In genomic region chr16:12775689-12776236, GRCh38 we compare ENCODE assay signal across 17 cellular contexts. TPM values are rescaled to one million over a fixed set of nuclear protein-coding genes. Genes with fewer than 3 reads are reported as not detected.
DNase-seq lines count a peak whose midpoint lies in the region; ATAC-seq, FAIRE-seq and TF ChIP-seq lines count a peak whose summit lies in the region.
"Had no signal": no experiment of that assay in that cellular context is flagged by ENCODE, and none has a peak within 500 bp of the region (broad histone marks: within the 10 kb centered on the region; RNA-seq: fewer than 3 reads in every experiment).

No MANE protein-coding gene starts in this region.

- DNase-seq in SK-N-SH: no peak
- DNase-seq in K562 (ENCODE audit: extremely low read depth in 1 of 4, low spot score in 3 of 4): no peak
- DNase-seq in mesendoderm: peak; percentile 85
- DNase-seq in activated CD4-positive, alpha-beta T cell treated with anti-CD3 and anti-CD28 coated beads for 48 hours: no peak
- no peak for DNase-seq in NCI-H1694 (lab: John Stamatoyannopoulos, UW)
- no peak for DNase-seq in activated CD4-positive, alpha-beta T cell treated with anti-CD3 and anti-CD28 coated beads, Interleukin-2, amount 50 U/mL, for 48 hours
- DNase-seq: 8988T; AML-193; Caco-2; CD8-positive, alpha-beta memory T cell; HCEC 1CT; HFFc6 had no signal

- H3K4ac ChIP-seq in mesendoderm (ENCODE audit: low read depth, low read length): no peak overlapping the region

- no peaks in the 10 kb centered on the region for H3K27me3 ChIP-seq in SK-N-SH (ENCODE audit: insufficient read depth)
- H3K27me3 ChIP-seq in K562 (ENCODE audit: control insufficient read depth in 2 of 2, insufficient read depth in 2 of 2, low read length in 2 of 2): no peaks in the 10 kb centered on the region
- no peaks in the 10 kb centered on the region for H3K27me3 ChIP-seq in mesendoderm (ENCODE audit: insufficient read depth, low read length, poor library complexity)
- H3K27me3 ChIP-seq: BLaER1 had no signal

- TF ChIP-seq CTCF in SK-N-SH (IDR thresholded peaks at IDR 0.05) (no peak), K562 (IDR thresholded peaks at IDR 0.05 in 2 of 3, conservative IDR thresholded peaks at IDR 0.05 in 1 of 3; ENCODE audit: insufficient read depth in 2 of 3, low read depth in 1 of 3, low read length in 3 of 3) (no peak)

- H3K9me1 ChIP-seq in K562 (ENCODE audit: control insufficient read depth, insufficient read depth, low read length): no peaks in the 10 kb centered on the region

- H2AK5ac ChIP-seq in mesendoderm (ENCODE audit: low read length): no peak overlapping the region

- H3K4me3 ChIP-seq in SK-N-SH (ENCODE audit: low read depth in 2 of 2, low read length in 1 of 2): no peak overlapping the region
- no peak overlapping the region for H3K4me3 ChIP-seq in K562
- no peak overlapping the region for H3K4me3 ChIP-seq in mesendoderm (ENCODE audit: low read length)
- H3K4me3 ChIP-seq: BLaER1, GM12878 had no signal

- no peaks in the 10 kb centered on the region for H3K9me2 ChIP-seq in SK-N-SH

- H3K79me1 ChIP-seq in mesendoderm (ENCODE audit: low read length): no peaks in the 10 kb centered on the region

- no peak overlapping the region for H3K56ac ChIP-seq in mesendoderm (ENCODE audit: low read length)

- no peak overlapping the region for H3K23ac ChIP-seq in mesendoderm (ENCODE audit: low read length)

- ATAC-seq in SK-N-SH treated with all-trans-retinoic acid at 6 μM for 48 hours: no peak
- ATAC-seq in K562: no peak
- no peak for ATAC-seq in GM19397 (IDR thresholded peaks at IDR 0.05; ENCODE audit: unreplicated experiment)
- ATAC-seq: GM12878 had no signal

- H2BK5ac ChIP-seq in mesendoderm (ENCODE audit: low read length): no peak overlapping the region

- no peak for TF ChIP-seq POLR2A in K562 (conservative IDR thresholded peaks at IDR 0.05)

- H3K27ac ChIP-seq in SK-N-SH (ENCODE audit: low read depth in 2 of 2, low read length in 1 of 2) (no peak overlapping the region), K562 (ENCODE audit: extremely low read depth, low read depth, low read length) (no peak overlapping the region), mesendoderm (ENCODE audit: low read depth, low read length) (no peak overlapping the region)
- H3K27ac ChIP-seq: BLaER1 had no signal

- H4K8ac ChIP-seq in mesendoderm (ENCODE audit: low read depth, low read length): no peak overlapping the region

- H3K79me2 ChIP-seq in SK-N-SH (ENCODE audit: insufficient read depth) (peaks cover 14% of the 10 kb centered on the region; the same call in 1 of the 2 replicates), K562 (ENCODE audit: control insufficient read depth, insufficient read depth, low read length) (no peaks in the 10 kb centered on the region), mesendoderm (ENCODE audit: control insufficient read depth, insufficient read depth, low read length) (no peaks in the 10 kb centered on the region)

- H3K4me1 ChIP-seq in SK-N-SH (ENCODE audit: control insufficient read depth in 1 of 2, insufficient read depth in 2 of 2, low read depth in 1 of 2, low read length in 1 of 2) (peaks cover 0 to 10% of the 10 kb centered on the region in 2 experiments; a peak in 2 of 4 replicates), K562 (replicated peaks in 1 of 2; ENCODE audit: control insufficient read depth in 2 of 2, insufficient read depth in 2 of 2, low read length in 2 of 2) (peaks cover 0 to 8% of the 10 kb centered on the region in 2 experiments; a peak in 3 of 5 replicates), mesendoderm (ENCODE audit: control insufficient read depth, low read depth, low read length) (peaks cover 1% of the 10 kb centered on the region)
- H3K4me1 ChIP-seq: Caco-2 had no signal

- H4K20me1 ChIP-seq in SK-N-SH (ENCODE audit: insufficient read depth): 0 out of 2 replicates have a peak, but pooled peaks cover 3% of the 10 kb centered on the region
- H4K20me1 ChIP-seq in K562 (replicated peaks; ENCODE audit: control insufficient read depth, insufficient read depth, low read length): no peaks in the 10 kb centered on the region
- H4K20me1 ChIP-seq: BLaER1 had no signal

- CTCF ChIA-PET in SK-N-SH (lab: Yijun Ruan, JAX): no interaction called here
- CTCF ChIA-PET in K562 (lab: Yijun Ruan, JAX; ENCODE audit: low intra/inter-chr PET ratio): no interaction called here

- H3K9ac ChIP-seq in SK-N-SH: no peak overlapping the region
- no peak overlapping the region for H3K9ac ChIP-seq in K562 (ENCODE audit: insufficient read depth in 1 of 2, low read depth in 2 of 2, low read length in 2 of 2)
- H3K9ac ChIP-seq in mesendoderm (ENCODE audit: low read length): no peak overlapping the region
- H3K9ac ChIP-seq: BLaER1 had no signal

- no peak overlapping the region for H3K18ac ChIP-seq in mesendoderm (ENCODE audit: low read length)

- no peak overlapping the region for H2AFZ ChIP-seq in SK-N-SH (ENCODE audit: low read depth)
- no peak overlapping the region for H2AFZ ChIP-seq in K562 (ENCODE audit: low read depth, low read length)

- H2BK120ac ChIP-seq in mesendoderm (ENCODE audit: low read depth, low read length): no peak overlapping the region

- H2BK15ac ChIP-seq in mesendoderm (replicated peaks; ENCODE audit: low read depth): no peak overlapping the region

- in situ Hi-C loops in K562 (cut with MboI): no loop called here

- POLR2A ChIA-PET in SK-N-SH (lab: Yijun Ruan, JAX) (no interaction called here), K562 (lab: Yijun Ruan, JAX) (no interaction called here)

- FAIRE-seq in K562 (lab: Jason Lieb, UNC): peak; percentile 19
- FAIRE-seq: GM12878, GM18507 had no signal

- H3K9me3 ChIP-seq in SK-N-SH: no peaks in the 10 kb centered on the region
- no peaks in the 10 kb centered on the region for H3K9me3 ChIP-seq in K562 (replicated peaks; ENCODE audit: control insufficient read depth, insufficient read depth, low read depth, low read length)
- H3K9me3 ChIP-seq: BLaER1, Caco-2 had no signal

- intact Hi-C loops in K562 (cut with micrococcal nuclease): no loop called here

- H3K4me2 ChIP-seq in SK-N-SH: no peak overlapping the region
- no peak overlapping the region for H3K4me2 ChIP-seq in K562 (ENCODE audit: insufficient read depth, low read length)
- H3K4me2 ChIP-seq in mesendoderm (ENCODE audit: low read length): no peak overlapping the region
- H3K4me2 ChIP-seq: BLaER1 had no signal

- peaks cover 2 to 21% of the 10 kb centered on the region in 2 experiments for H3K36me3 ChIP-seq in SK-N-SH (replicated peaks in 1 of 2; ENCODE audit: control insufficient read depth in 1 of 2, insufficient read depth in 2 of 2, low read length in 1 of 2)
- peaks cover 24% of the 10 kb centered on the region; the same call in 2 of the 3 replicates for H3K36me3 ChIP-seq in K562 (ENCODE audit: control insufficient read depth, insufficient read depth, low read length)
- H3K36me3 ChIP-seq in mesendoderm (ENCODE audit: control insufficient read depth, insufficient read depth, low read length): no peaks in the 10 kb centered on the region

- TF ChIP-seq RAD21 in SK-N-SH (IDR thresholded peaks at IDR 0.05; ENCODE audit: low read length) (no peak), K562 (CRISPR knock-in tag; conservative IDR thresholded peaks at IDR 0.05 in 1 of 2, IDR thresholded peaks at IDR 0.05 in 1 of 2) (no peak)

- BruUV-seq in K562 (replicated peaks; lab: Mats Ljungman, UMichigan): no TSS peak

- no peak overlapping the region for H4K5ac ChIP-seq in mesendoderm (ENCODE audit: low read length)

- TF ChIP-seq EP300 in SK-N-SH (IDR thresholded peaks at IDR 0.05; ENCODE audit: borderline replicate concordance in 1 of 2, low read depth in 1 of 2, low read length in 1 of 2) (peak in 1 of 2 experiments; percentile 35; a peak in 1 of 4 replicates), K562 (IDR thresholded peaks at IDR 0.05; ENCODE audit: low read length) (no peak)

- no peaks in the 10 kb centered on the region for H3F3A ChIP-seq in SK-N-SH (replicated peaks; ENCODE audit: insufficient read depth)

- WGBS in SK-N-SH (ENCODE audit: low lambda C conversion rate): 89% methylated on average over 4 of the region's 4 CpGs
- 61% methylated on average over 4 of the region's 4 CpGs for WGBS in K562 (ENCODE audit: insufficient coverage, low coverage, missing lambda C conversion rate)
- WGBS in mesendoderm (ENCODE audit: extremely low coverage, insufficient coverage, low lambda C conversion rate): no CpG with 5 or more reads among the region's 4 CpGs

TF ChIP-seq in SK-N-SH, 30 proteins besides CTCF, POLR2A, EP300 and RAD21 (continues in another document):
- TF ChIP-seq GATA2 (CRISPR knock-in tag; IDR thresholded peaks at IDR 0.05): 0 out of 2 replicates have a peak, but pooled peaks have one; percentile 29
- TF ChIP-seq RCOR1 (IDR thresholded peaks at IDR 0.05; ENCODE audit: low read length): peak; percentile 37; the same call in 1 of the 2 replicates

TF ChIP-seq in K562, 482 proteins besides CTCF, POLR2A, EP300 and RAD21 (continues in another document):
- TF ChIP-seq EZH2 (IDR thresholded peaks at IDR 0.05; ENCODE audit: borderline replicate concordance, low read depth, low read length): no peak
- TF ChIP-seq RBM25 (IDR thresholded peaks at IDR 0.05; ENCODE audit: low read depth, low read length, severe bottlenecking): no peak

RNA-seq across cellular contexts. Expression of gene CPPED1, which starts 27.9 kb away (rescaled TPM):
- polyA plus RNA-seq in SK-N-SH (2012; rRNA removed) (11.9 and 13.9 TPM in 2 replicates), K562 (2011; rRNA removed) (25.7 TPM in 2 replicates), K562 (2014; fragmentation: Illumina TruSeq; extraction: Trizol) (19.0 and 22.5 TPM in 2 replicates), K562 (2014; fragmentation: Nextera tagmentation; extraction: Ambion mirVana) (10 to 100 TPM; 11.4 to 13.6 TPM), K562 (2014; rRNA removed) (14.4 and 15.3 TPM in 2 replicates)
- polyA plus RNA-seq in SK-N-SH (2012; cell fraction: cytosol; rRNA removed): 14.9 and 15.0 TPM in 2 replicates
- 9.7 and 11.9 TPM in 2 replicates for polyA plus RNA-seq in SK-N-SH (2012; cell fraction: nucleus; rRNA removed)
- 30.3 and 41.3 TPM in 2 replicates for total RNA-seq in K562 (2011; cell fraction: chromatin; rRNA removed; ENCODE audit: low replicate concordance)
- 26.2 and 31.9 TPM in 2 replicates for total RNA-seq in K562 (2011; cell fraction: nucleolus; rRNA removed)
- total RNA-seq in K562 (2011; cell fraction: nucleoplasm; rRNA removed): 25.7 and 32.7 TPM in 2 replicates
- total RNA-seq in K562 (2014; rRNA removed) (7.5 and 7.6 TPM in 2 replicates), K562 (2014; rRNA removed; fragmentation: Illumina TruSeq; extraction: Trizol) (16.9 and 20.2 TPM in 2 replicates), K562 (2015; rRNA removed; fragmentation: Illumina TruSeq; extraction: Trizol) (21.3 and 22.2 TPM in 2 replicates), K562 (2021) (21.3 and 22.2 TPM in 2 replicates)
- polyA plus RNA-seq in K562 (2011; cell fraction: cytosol; rRNA removed): 13.6 and 16.0 TPM in 2 replicates
- polyA plus RNA-seq in K562 (2011; cell fraction: nucleus; rRNA removed): 8.9 and 12.8 TPM in 2 replicates
- 15.6 and 22.8 TPM in 2 replicates for polyA plus RNA-seq in K562 (2012)
- polyA minus RNA-seq in K562 (2011; rRNA and poly(A)+ RNA removed): 21.1 and 24.1 TPM in 2 replicates
- 10.1 and 10.3 TPM in 2 replicates for polyA minus RNA-seq in K562 (2011; cell fraction: cytosol; rRNA and poly(A)+ RNA removed)
- 8.9 and 21.4 TPM in 2 replicates for polyA minus RNA-seq in K562 (2011; cell fraction: nucleus; rRNA and poly(A)+ RNA removed)
- polyA plus RNA-seq in mesendoderm (2013, experiment 1 of 2): 12.7 TPM
- 13.0 TPM for polyA plus RNA-seq in mesendoderm (2013, experiment 2 of 2)

Comparison
In these comparisons a context has a peak if more than half of its experiments do, and no peak if none do; other contexts are left out.
1. Of the 27 proteins assayed by ChIP-seq in both K562 and SK-N-SH: peak only in K562: none; only in SK-N-SH: GATA2 and RCOR1; in both: none; in neither: 23; mixed calls (peak in some experiments, not most) for 2.